Comparison of ENCODE assay signal across 8 cellular contexts in genomic region chr12:111766608-111767361, GRCh38. TPM values are rescaled to one million over a fixed set of nuclear protein-coding genes. Genes with fewer than 3 reads are reported as not detected.
A peak's percentile ranks its signal among the peaks of the same experiment; 100 is the strongest.
DNase-seq lines count a peak whose midpoint lies in the region; ATAC-seq and TF ChIP-seq lines count a peak whose summit lies in the region.

ALDH2 (plus strand) TSS chr12:111766933; CDS start chr12:111766983, 50 bp downstream.

- no peak for ATAC-seq in GM21576 (IDR thresholded peaks at IDR 0.05; ENCODE audit: unreplicated experiment)

- H3K36me3 ChIP-seq in Loucy (ENCODE audit: insufficient read depth, low read length): no peaks in the 10 kb centered on the region

- no peaks in the 10 kb centered on the region for H3K9me3 ChIP-seq in Loucy (ENCODE audit: insufficient read depth, low read depth, low read length)

- no peaks in the 10 kb centered on the region for H3K79me2 ChIP-seq in Loucy (ENCODE audit: insufficient read depth, low read length)

- H3F3A ChIP-seq in Loucy (ENCODE audit: low read depth): 0 out of 2 replicates have a peak, but pooled peaks cover 4% of the 10 kb centered on the region

- intact Hi-C loops in lower leg skin (cut with DNase I; ENCODE audit: low total_unique reads): no loop called here

- peaks cover 6% of the 10 kb centered on the region for H3K4me1 ChIP-seq in Loucy (ENCODE audit: insufficient read depth, low read length, poor library complexity, severe bottlenecking)

- DNase-seq in activated effector memory CD4-positive, alpha-beta T cell treated with anti-CD3 and anti-CD28 coated beads, Interleukin-2, amount 50 U/mL, for 16 hours: peak; percentile 71
- no peak for DNase-seq in activated effector memory CD4-positive, alpha-beta T cell treated with Interleukin-2 at 50 U/mL for 16 hours
- peak; percentile 37 for DNase-seq in activated CD4-positive, alpha-beta T cell treated with anti-CD3 and anti-CD28 coated beads for 48 hours
- peak; percentile 5 for DNase-seq in effector CD4-positive, alpha-beta T cell
- peak in 1 of 2 donors; percentile 94 for DNase-seq in lower leg skin (ENCODE audit: low spot score in 2 of 2)
- DNase-seq in stimulated activated CD4-positive, alpha-beta T cell treated with anti-CD3 and anti-CD28 coated beads, Interleukin-4, amount 100 ng/mL, for 4 hours: peak; percentile 28 to 43

- H3K9ac ChIP-seq in Loucy (ENCODE audit: low read depth, low read length, poor library complexity, severe bottlenecking): peak within 1 kb of the TSS; percentile 32

- TF ChIP-seq POLR2A in lower leg skin (IDR thresholded peaks at IDR 0.05): no peak

- no peaks in the 10 kb centered on the region for H3K27me3 ChIP-seq in Loucy (ENCODE audit: insufficient read depth, low read length, poor library complexity, severe bottlenecking)

- H3K4me2 ChIP-seq in Loucy (ENCODE audit: low read depth, low read length, poor library complexity, severe bottlenecking): peak within 1 kb of the TSS; percentile 97

- H3K9me2 ChIP-seq in Loucy (replicated peaks; ENCODE audit: low read depth, low read length): no peaks in the 10 kb centered on the region

- TF ChIP-seq CTCF in Loucy (conservative IDR thresholded peaks at IDR 0.05; ENCODE audit: low read length) (no peak), lower leg skin (IDR thresholded peaks at IDR 0.05) (no peak)

- H3K4me3 ChIP-seq in Loucy (ENCODE audit: low read length, poor library complexity, severe bottlenecking): peak within 1 kb of the TSS; percentile 73
- peak within 1 kb of the TSS; percentile 71 for H3K4me3 ChIP-seq in lower leg skin (ENCODE audit: low read depth, poor library complexity, severe bottlenecking)

- peak within 1 kb of the TSS; percentile 95 for H2AFZ ChIP-seq in Loucy (ENCODE audit: low read length)

- no peaks in the 10 kb centered on the region for H4K20me1 ChIP-seq in Loucy (ENCODE audit: insufficient read depth, low read length, poor library complexity, severe bottlenecking)

- WGBS in lower leg skin, 2 donors: 1 to 4% methylated on average over 33 to 37 of the region's 73 CpGs

RNA-seq across cellular contexts. Expression of gene ALDH2, which starts in this region (rescaled TPM):
- 100 to 1,000 TPM; 151 to 179 (median 157) TPM for total RNA-seq in lower leg skin
